1 cellular context compared by ENCODE assay signal in genomic region chr20:64045346-64046011, GRCh38.
TF ChIP-seq lines count a peak whose summit lies in the region.

No MANE protein-coding gene starts in this region.

TF ChIP-seq in HepG2, 621 proteins besides CTCF, POLR2A, EP300 and RAD21 (continued from another document and continues in another):
- TF ChIP-seq NRL (CRISPR knock-in tag; IDR thresholded peaks at IDR 0.05; ENCODE audit: borderline replicate concordance) (0 out of 2 replicates have a peak, but pooled peaks have one; percentile 61), MIXL1 (CRISPR knock-in tag; IDR thresholded peaks at IDR 0.05) (no peak), MIER3 (CRISPR knock-in tag; IDR thresholded peaks at IDR 0.05; ENCODE audit: borderline replicate concordance) (no peak), CHCHD3 (CRISPR knock-in tag; IDR thresholded peaks at IDR 0.05) (no peak), KLF6 (CRISPR knock-in tag; IDR thresholded peaks at IDR 0.05) (no peak), UBTF (CRISPR knock-in tag; IDR thresholded peaks at IDR 0.05) (no peak; the same call in none of the 2 replicates), TBX2 (CRISPR knock-in tag; IDR thresholded peaks at IDR 0.05; ENCODE audit: borderline replicate concordance) (no peak), ZNF775 (CRISPR knock-in tag; IDR thresholded peaks at IDR 0.05; ENCODE audit: borderline replicate concordance) (no peak), AGO1 (IDR thresholded peaks at IDR 0.05; ENCODE audit: low read depth, low read length, poor library complexity, severe bottlenecking) (peak; percentile 9), TGIF2 (CRISPR knock-in tag; IDR thresholded peaks at IDR 0.05) (no peak), NKX3-1 (CRISPR knock-in tag; IDR thresholded peaks at IDR 0.05) (no peak), PRDM10 (CRISPR knock-in tag; IDR thresholded peaks at IDR 0.05; ENCODE audit: low read depth) (no peak), TSC22D2 (CRISPR knock-in tag; IDR thresholded peaks at IDR 0.05; ENCODE audit: borderline replicate concordance) (no peak), TFE3 (CRISPR knock-in tag; IDR thresholded peaks at IDR 0.05) (no peak), ZNF891 (CRISPR knock-in tag; IDR thresholded peaks at IDR 0.05) (0 out of 2 replicates have a peak, but pooled peaks have one; percentile 47), ZNF280B (CRISPR knock-in tag; IDR thresholded peaks at IDR 0.05; ENCODE audit: borderline replicate concordance) (peak; percentile 60; the same call in 1 of the 2 replicates), PHF21A (CRISPR knock-in tag; IDR thresholded peaks at IDR 0.05) (no peak), KDM1A (CRISPR knock-in tag; IDR thresholded peaks at IDR 0.05) (no peak), DNMT3B (CRISPR knock-in tag; conservative IDR thresholded peaks at IDR 0.05) (no peak), RCOR2 (CRISPR knock-in tag; IDR thresholded peaks at IDR 0.05) (no peak), ZNF761 (CRISPR knock-in tag; conservative IDR thresholded peaks at IDR 0.05) (no peak), ZFP41 (CRISPR knock-in tag; IDR thresholded peaks at IDR 0.05; ENCODE audit: borderline replicate concordance) (no peak), THYN1 (CRISPR knock-in tag; IDR thresholded peaks at IDR 0.05; ENCODE audit: borderline replicate concordance, low read depth) (no peak), PBX2 (CRISPR knock-in tag; IDR thresholded peaks at IDR 0.05) (no peak), MYNN (CRISPR knock-in tag; IDR thresholded peaks at IDR 0.05; ENCODE audit: low read depth) (no peak), ZFP37 (CRISPR knock-in tag; IDR thresholded peaks at IDR 0.05; ENCODE audit: borderline replicate concordance) (no peak), ZNF790 (CRISPR knock-in tag; IDR thresholded peaks at IDR 0.05; ENCODE audit: borderline replicate concordance) (no peak), MED8 (CRISPR knock-in tag; IDR thresholded peaks at IDR 0.05; ENCODE audit: insufficient replicate concordance) (no peak), IRF9 (CRISPR knock-in tag; IDR thresholded peaks at IDR 0.05; ENCODE audit: borderline replicate concordance) (no peak), ZNF275 (CRISPR knock-in tag; IDR thresholded peaks at IDR 0.05; ENCODE audit: borderline replicate concordance) (no peak), MAF1 (CRISPR knock-in tag; IDR thresholded peaks at IDR 0.05; ENCODE audit: borderline replicate concordance) (no peak), SIX1 (CRISPR knock-in tag; IDR thresholded peaks at IDR 0.05; ENCODE audit: borderline replicate concordance) (no peak), ZNF572 (CRISPR knock-in tag; IDR thresholded peaks at IDR 0.05) (0 out of 2 replicates have a peak, but pooled peaks have one; percentile 38), PCBP1 (IDR thresholded peaks at IDR 0.05; ENCODE audit: borderline replicate concordance, low read depth, low read length) (no peak), KMT2A (CRISPR knock-in tag; IDR thresholded peaks at IDR 0.05) (no peak), HINFP (CRISPR knock-in tag; IDR thresholded peaks at IDR 0.05; ENCODE audit: low read depth) (no peak), NFE2 (CRISPR knock-in tag; IDR thresholded peaks at IDR 0.05) (no peak), HNRNPLL (IDR thresholded peaks at IDR 0.05; ENCODE audit: low read depth, low read length, poor library complexity, severe bottlenecking) (no peak), ZNF703 (CRISPR knock-in tag; IDR thresholded peaks at IDR 0.05; ENCODE audit: borderline replicate concordance) (no peak), HMG20A (CRISPR knock-in tag; IDR thresholded peaks at IDR 0.05; ENCODE audit: borderline replicate concordance) (no peak), ZNF550 (CRISPR knock-in tag; IDR thresholded peaks at IDR 0.05; ENCODE audit: borderline replicate concordance) (0 out of 2 replicates have a peak, but pooled peaks have one; percentile 21), MEF2D (CRISPR knock-in tag; IDR thresholded peaks at IDR 0.05) (no peak), ZNF589 (CRISPR knock-in tag; conservative IDR thresholded peaks at IDR 0.05) (no peak), ZUFSP (CRISPR knock-in tag; IDR thresholded peaks at IDR 0.05; ENCODE audit: borderline replicate concordance) (no peak), ZNF350 (CRISPR knock-in tag; IDR thresholded peaks at IDR 0.05; ENCODE audit: borderline replicate concordance, low read depth) (no peak), ATF7 (IDR thresholded peaks at IDR 0.05) (no peak), ATF7 (CRISPR knock-in tag; IDR thresholded peaks at IDR 0.05) (0 out of 2 replicates have a peak, but pooled peaks have one; percentile 41), TARDBP (CRISPR knock-in tag; IDR thresholded peaks at IDR 0.05) (no peak), ZNF501 (CRISPR knock-in tag; IDR thresholded peaks at IDR 0.05) (no peak), ZC3H4 (CRISPR knock-in tag; IDR thresholded peaks at IDR 0.05; ENCODE audit: borderline replicate concordance) (no peak), NAIF1 (CRISPR knock-in tag; IDR thresholded peaks at IDR 0.05; ENCODE audit: borderline replicate concordance) (no peak), ZFP36 (IDR thresholded peaks at IDR 0.05; ENCODE audit: borderline replicate concordance, low read depth, low read length, partially characterized antibody) (no peak), SPEN (CRISPR knock-in tag; IDR thresholded peaks at IDR 0.05; ENCODE audit: low read depth) (peak; percentile 31; the same call in 1 of the 2 replicates)
